ENCODE assay signal across 7 cellular contexts in the genomic region with DNA sequence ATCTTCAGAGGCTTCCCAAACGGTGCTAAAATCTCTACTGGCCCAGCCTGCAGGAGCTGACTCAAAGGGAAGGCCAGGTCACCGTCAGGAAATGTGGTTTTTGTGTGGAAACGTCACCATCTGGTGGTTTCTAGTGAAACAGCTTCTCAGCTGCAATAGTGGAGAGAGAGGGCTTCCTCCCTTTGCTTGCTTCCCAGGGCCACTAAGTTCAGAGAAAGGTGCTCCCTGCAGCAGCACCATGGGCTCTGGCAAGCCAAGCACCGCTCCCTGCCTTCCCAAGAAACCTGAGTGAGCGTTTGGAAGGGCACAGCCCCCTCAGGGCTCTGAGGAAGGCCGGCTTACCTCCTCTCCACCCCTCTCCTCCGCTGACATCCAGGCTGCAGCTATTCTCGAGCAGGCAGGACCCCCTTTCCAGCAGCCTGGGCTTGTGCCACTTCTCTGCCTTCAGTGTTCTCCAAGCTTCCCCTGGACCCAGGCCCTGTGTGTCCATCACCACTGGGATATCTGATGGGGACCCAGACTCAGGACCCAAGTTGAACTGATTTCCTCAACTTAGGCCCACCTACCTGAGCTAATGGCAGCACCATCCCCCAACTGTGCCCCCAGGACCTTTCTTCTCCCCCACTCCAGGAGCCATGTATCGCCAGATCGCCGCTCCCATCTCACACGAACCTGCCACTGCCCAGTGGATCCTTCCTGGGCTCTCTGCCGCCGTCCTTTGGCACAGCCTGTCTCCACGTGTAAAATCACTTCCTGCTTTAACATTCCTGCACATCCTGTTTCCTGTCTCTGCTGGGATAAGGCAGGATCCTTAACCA. TPM values are rescaled to one million over a fixed set of nuclear protein-coding genes. Genes with fewer than 3 reads are reported as not detected.
DNase-seq lines count a peak whose midpoint lies in the region; ATAC-seq and TF ChIP-seq lines count a peak whose summit lies in the region.

No MANE protein-coding gene starts in this region.

- peak; percentile 78 for ATAC-seq in HG03135 (IDR thresholded peaks at IDR 0.05; ENCODE audit: unreplicated experiment)

- no peaks in the 10 kb centered on the region for H3K79me2 ChIP-seq in DOHH2 (ENCODE audit: control insufficient read depth, low read length)

- peaks cover 2% of the 10 kb centered on the region for H3K9me3 Mint-ChIP-seq in activated naive CD8-positive, alpha-beta T cell treated with anti-CD3 and anti-CD28 coated beads for 36 hours

- H3K36me3 ChIP-seq in DOHH2 (ENCODE audit: control insufficient read depth, low read length) = no peaks in the 10 kb centered on the region

- peak; percentile 32 for TF ChIP-seq CTCF in DOHH2 (IDR thresholded peaks at IDR 0.05; ENCODE audit: low read depth, low read length, poor library complexity, severe bottlenecking)

- H3F3A ChIP-seq in DOHH2 (ENCODE audit: control insufficient read depth, insufficient read depth) = no peaks in the 10 kb centered on the region

- H3K27me3 Mint-ChIP-seq in activated naive CD8-positive, alpha-beta T cell treated with anti-CD3 and anti-CD28 coated beads for 36 hours = peaks cover 31% of the 10 kb centered on the region

- no peaks in the 10 kb centered on the region for H3K4me1 ChIP-seq in DOHH2 (ENCODE audit: control insufficient read depth, low read length)

- no peaks in the 10 kb centered on the region for H3K36me3 Mint-ChIP-seq in activated naive CD8-positive, alpha-beta T cell treated with anti-CD3 and anti-CD28 coated beads for 36 hours

- H3K4me2 ChIP-seq in DOHH2 (ENCODE audit: low read length) = no peak overlapping the region

- H3K27me3 ChIP-seq in DOHH2 (ENCODE audit: control insufficient read depth, low read length) = no peaks in the 10 kb centered on the region

- H3K4me3 Mint-ChIP-seq in activated naive CD8-positive, alpha-beta T cell treated with anti-CD3 and anti-CD28 coated beads for 36 hours = no peak overlapping the region

- H3K4me1 Mint-ChIP-seq in activated naive CD8-positive, alpha-beta T cell treated with anti-CD3 and anti-CD28 coated beads for 36 hours = peaks cover 4% of the 10 kb centered on the region

- H3K4me3 ChIP-seq in DOHH2 (ENCODE audit: low read length) = no peak overlapping the region

- DNase-seq in GM19238 (ENCODE audit: insufficient read length, low spot score) = peak; percentile 46
- DNase-seq in NCI-H2196 treated with DMSO at 0.1 percent for 48 hours (lab: John Stamatoyannopoulos, UW; ENCODE audit: unreplicated experiment) = peak; percentile 40
- peak; percentile 57 for DNase-seq in activated naive CD8-positive, alpha-beta T cell treated with anti-CD3 and anti-CD28 coated beads for 36 hours
- peak; percentile 33 to 47 for DNase-seq in hippocampal formation (lab: John Stamatoyannopoulos, UW)
- DNase-seq in stimulated activated CD4-positive, alpha-beta T cell treated with anti-CD3 and anti-CD28 coated beads, Interleukin-1b, Interleukin-23, amount 100 ng/mL, for 48 hours = peak; percentile 64

- no peak overlapping the region for H3K27ac Mint-ChIP-seq in activated naive CD8-positive, alpha-beta T cell treated with anti-CD3 and anti-CD28 coated beads for 36 hours

- H3K27ac ChIP-seq in DOHH2 (ENCODE audit: low read depth, low read length) = no peak overlapping the region

- H3K9me3 ChIP-seq in DOHH2 (ENCODE audit: control insufficient read depth, insufficient read depth, low read length) = no peaks in the 10 kb centered on the region

- no peaks in the 10 kb centered on the region for H3K9me2 ChIP-seq in DOHH2 (replicated peaks; ENCODE audit: control insufficient read depth, low read length)

- H4K20me1 ChIP-seq in DOHH2 (ENCODE audit: control insufficient read depth, insufficient read depth, low read depth, low read length) = no peaks in the 10 kb centered on the region

RNA-seq across cellular contexts. Expression of a gene that starts 9.8 kb away (rescaled TPM):
- total RNA-seq in activated naive CD8-positive, alpha-beta T cell treated with anti-CD3 and anti-CD28 coated beads for 36 hours = not detected
